In the genomic region with DNA sequence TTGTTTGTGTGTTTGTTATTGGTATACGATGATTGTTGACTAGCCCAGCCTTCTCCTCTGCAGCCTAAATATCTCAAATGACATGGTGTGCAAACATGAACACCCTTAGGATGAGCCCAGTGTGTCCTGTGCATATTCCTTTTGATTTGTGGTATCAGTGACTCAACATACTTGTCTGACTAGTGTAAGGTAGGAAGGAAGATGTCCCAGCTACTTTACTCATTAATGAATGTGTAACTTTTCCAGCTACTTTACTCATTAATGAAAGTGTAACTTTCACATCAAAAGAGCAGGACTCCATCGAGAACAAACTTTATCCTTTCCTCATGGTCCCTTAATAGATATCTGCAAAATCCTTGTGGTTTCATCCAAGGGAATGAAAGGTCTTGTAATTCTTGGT, we compare ENCODE assay signal across 18 cellular contexts. TPM values are rescaled to one million over a fixed set of nuclear protein-coding genes. Genes with fewer than 3 reads are reported as not detected.
A peak's percentile ranks its signal among the peaks of the same experiment; 100 is the strongest.
DNase-seq lines count a peak whose midpoint lies in the region; ATAC-seq, FAIRE-seq and TF ChIP-seq lines count a peak whose summit lies in the region.
"Had no signal": no experiment of that assay in that cellular context is flagged by ENCODE, and none has a peak within 500 bp of the region (broad histone marks: within the 10 kb centered on the region; RNA-seq: fewer than 3 reads in every experiment).

No MANE protein-coding gene starts in this region.

- peaks cover 34 to 39% of the 10 kb centered on the region in 2 experiments for H3K4me1 ChIP-seq in K562 (replicated peaks in 1 of 2; ENCODE audit: control insufficient read depth in 2 of 2, insufficient read depth in 2 of 2, low read length in 2 of 2)

- POLR2A ChIA-PET in K562 (lab: Yijun Ruan, JAX) = interaction anchor here (0.6 to 7.2 kb wide), 3 partner anchors 11 to 62 kb away, joined by 3 to 71 read pairs (median 4); no protein-coding TSS in a partner anchor
- POLR2A ChIA-PET in activated CD8-positive, alpha-beta T cell treated with anti-CD3 and anti-CD28 coated beads for 36 hours (lab: Charles Lee) = interaction anchor here (1.7 kb wide), 1 partner anchor 24 kb away, joined by 6 read pairs; the partner anchor contains the start of gene ZNF672

- H3K4me1 Mint-ChIP-seq in natural killer cell (peaks cover 48 to 61% of the 10 kb centered on the region in 2 donors), type B pancreatic cell (ENCODE audit: unreplicated experiment) (peaks cover 26% of the 10 kb centered on the region)
- H3K4me1 Mint-ChIP-seq in natural killer cell treated with Interleukin-12 subunit alpha and Interleukin-12 subunit beta and Interleukin-15 and Interleukin-18, amount 100 ng/mL, for 72 hours (ENCODE audit: low read depth in 2 of 2) = peaks cover 41 to 45% of the 10 kb centered on the region in 2 donors
- H3K4me1 Mint-ChIP-seq in activated CD8-positive, alpha-beta T cell treated with anti-CD3 and anti-CD28 coated beads for 36 hours (ENCODE audit: low read depth) = peaks cover 40% of the 10 kb centered on the region

- H3K9me3 Mint-ChIP-seq in natural killer cell (no peaks in the 10 kb centered on the region), type B pancreatic cell (no peaks in the 10 kb centered on the region)
- no peaks in the 10 kb centered on the region for H3K9me3 Mint-ChIP-seq in natural killer cell treated with Interleukin-12 subunit alpha and Interleukin-12 subunit beta and Interleukin-15 and Interleukin-18, amount 100 ng/mL, for 72 hours
- H3K9me3 Mint-ChIP-seq in activated CD8-positive, alpha-beta T cell treated with anti-CD3 and anti-CD28 coated beads for 36 hours = no peaks in the 10 kb centered on the region

- BruUV-seq in K562 (replicated peaks; lab: Mats Ljungman, UMichigan) = no TSS peak

- intact Hi-C loops in natural killer cell (cut with micrococcal nuclease) (no loop called here), K562 (cut with micrococcal nuclease) (no loop called here)
- intact Hi-C loops in activated CD8-positive, alpha-beta T cell treated with anti-CD3 and anti-CD28 coated beads for 36 hours (cut with micrococcal nuclease) = no loop called here

- H2AFZ ChIP-seq in K562 (ENCODE audit: low read depth, low read length) = no peak overlapping the region

- no peaks in the 10 kb centered on the region for H3K9me3 ChIP-seq in K562 (replicated peaks; ENCODE audit: control insufficient read depth, insufficient read depth, low read depth, low read length)
- H3K9me3 ChIP-seq: BLaER1 treated with 17β-estradiol and CSF1 and Interleukin-3, amounts not matched to agents 10 nM and 100 nM had no signal

- CTCF ChIA-PET in K562 (lab: Yijun Ruan, JAX; ENCODE audit: low intra/inter-chr PET ratio) = no interaction called here
- CTCF ChIA-PET in activated CD8-positive, alpha-beta T cell treated with anti-CD3 and anti-CD28 coated beads for 36 hours (lab: Charles Lee) = interaction anchor here (1.0 to 1.8 kb wide), 4 partner anchors 11 to 35 kb away, joined by 4 to 6 read pairs (median 4); partner anchors contain the start of genes SH3BP5L and ZNF672

- DNase-seq in natural killer cell = no peak
- no peak for DNase-seq in natural killer cell treated with Interleukin-12 subunit alpha and Interleukin-12 subunit beta and Interleukin-15 and Interleukin-18, amount 100 ng/mL, for 72 hours (ENCODE audit: low spot score)
- DNase-seq in K562 (ENCODE audit: extremely low read depth in 1 of 4, low spot score in 3 of 4) = no peak
- DNase-seq in kidney tubule cell (ENCODE audit: low spot score) = peak; percentile 83
- DNase-seq in type B pancreatic cell (ENCODE audit: extremely low spot score, unreplicated experiment) = no peak
- DNase-seq in activated T-cell treated with anti-CD3 and anti-CD28 coated beads, Interleukin-2, amount 50 U/mL, for 48 hours = no peak
- no peak for DNase-seq in activated CD8-positive, alpha-beta T cell treated with anti-CD3 and anti-CD28 coated beads for 36 hours
- no peak for DNase-seq in substantia nigra (lab: John Stamatoyannopoulos, UW)
- DNase-seq: DND-41, KG1, NCI-H1417, NCI-H187 treated with DMSO at 0.1 percent for 48 hours, NCI-H226, NCI-H524, PC-3 had no signal

- no peaks in the 10 kb centered on the region for H3K27me3 Mint-ChIP-seq in natural killer cell (ENCODE audit: low read depth in 2 of 2)
- H3K27me3 Mint-ChIP-seq in natural killer cell treated with Interleukin-12 subunit alpha and Interleukin-12 subunit beta and Interleukin-15 and Interleukin-18, amount 100 ng/mL, for 72 hours = no peaks in the 10 kb centered on the region
- H3K27me3 Mint-ChIP-seq in type B pancreatic cell = peaks cover 19% of the 10 kb centered on the region
- H3K27me3 Mint-ChIP-seq in activated CD8-positive, alpha-beta T cell treated with anti-CD3 and anti-CD28 coated beads for 36 hours = no peaks in the 10 kb centered on the region

- H3K4me3 Mint-ChIP-seq in natural killer cell = peak overlapping the region; percentile 11
- H3K4me3 Mint-ChIP-seq in natural killer cell treated with Interleukin-12 subunit alpha and Interleukin-12 subunit beta and Interleukin-15 and Interleukin-18, amount 100 ng/mL, for 72 hours = no peak overlapping the region
- peak overlapping the region; percentile 6 for H3K4me3 Mint-ChIP-seq in type B pancreatic cell
- no peak overlapping the region for H3K4me3 Mint-ChIP-seq in activated CD8-positive, alpha-beta T cell treated with anti-CD3 and anti-CD28 coated beads for 36 hours

- ATAC-seq in natural killer cell (no peak), K562 (no peak)
- ATAC-seq in natural killer cell treated with Interleukin-12 subunit alpha and Interleukin-12 subunit beta and Interleukin-15 and Interleukin-18, amount 100 ng/mL, for 72 hours = no peak
- no peak for ATAC-seq in activated CD8-positive, alpha-beta T cell treated with anti-CD3 and anti-CD28 coated beads for 36 hours
- ATAC-seq: PC-3 had no signal

- H3K36me3 Mint-ChIP-seq in natural killer cell (no peaks in the 10 kb centered on the region), type B pancreatic cell (no peaks in the 10 kb centered on the region)
- no peaks in the 10 kb centered on the region for H3K36me3 Mint-ChIP-seq in natural killer cell treated with Interleukin-12 subunit alpha and Interleukin-12 subunit beta and Interleukin-15 and Interleukin-18, amount 100 ng/mL, for 72 hours
- peaks cover 6% of the 10 kb centered on the region for H3K36me3 Mint-ChIP-seq in activated CD8-positive, alpha-beta T cell treated with anti-CD3 and anti-CD28 coated beads for 36 hours (ENCODE audit: low read depth)

- H4K20me1 ChIP-seq in K562 (replicated peaks; ENCODE audit: control insufficient read depth, insufficient read depth, low read length) = no peaks in the 10 kb centered on the region
- H4K20me1 ChIP-seq: BLaER1 treated with 17β-estradiol and CSF1 and Interleukin-3, amounts not matched to agents 10 nM and 100 nM had no signal

- peaks cover 9% of the 10 kb centered on the region for H3K36me3 ChIP-seq in K562 (ENCODE audit: control insufficient read depth, insufficient read depth, low read length)

- peaks cover 26% of the 10 kb centered on the region for H3K79me2 ChIP-seq in K562 (ENCODE audit: control insufficient read depth, insufficient read depth, low read length)

- in situ Hi-C loops in K562 (cut with MboI) = no loop called here

- no peak overlapping the region for H3K27ac ChIP-seq in K562 (ENCODE audit: extremely low read depth, low read depth, low read length)
- H3K27ac ChIP-seq in substantia nigra (ENCODE audit: low read depth, low read length, poor library complexity, severe bottlenecking) = no peak overlapping the region
- H3K27ac ChIP-seq: BLaER1 treated with 17β-estradiol and CSF1 and Interleukin-3, amounts not matched to agents 10 nM and 100 nM had no signal

- TF ChIP-seq EP300 in K562 (IDR thresholded peaks at IDR 0.05; ENCODE audit: low read length) = no peak

- H3K27ac Mint-ChIP-seq in natural killer cell = peak overlapping the region; percentile 29 to 46
- no peak overlapping the region for H3K27ac Mint-ChIP-seq in natural killer cell treated with Interleukin-12 subunit alpha and Interleukin-12 subunit beta and Interleukin-15 and Interleukin-18, amount 100 ng/mL, for 72 hours
- H3K27ac Mint-ChIP-seq in type B pancreatic cell = peak overlapping the region; percentile 19
- no peak overlapping the region for H3K27ac Mint-ChIP-seq in activated CD8-positive, alpha-beta T cell treated with anti-CD3 and anti-CD28 coated beads for 36 hours

- no peaks in the 10 kb centered on the region for H3K9me1 ChIP-seq in K562 (ENCODE audit: control insufficient read depth, insufficient read depth, low read length)

- TF ChIP-seq POLR2A in K562 (conservative IDR thresholded peaks at IDR 0.05) = no peak

- H3K9ac ChIP-seq in K562 (ENCODE audit: insufficient read depth in 1 of 2, low read depth in 2 of 2, low read length in 2 of 2) = no peak overlapping the region
- H3K9ac ChIP-seq: BLaER1 treated with 17β-estradiol and CSF1 and Interleukin-3, amounts not matched to agents 10 nM and 100 nM had no signal

- no peak overlapping the region for H3K4me2 ChIP-seq in K562 (ENCODE audit: insufficient read depth, low read length)

- no peak for TF ChIP-seq RAD21 in K562 (CRISPR knock-in tag; conservative IDR thresholded peaks at IDR 0.05 in 1 of 2, IDR thresholded peaks at IDR 0.05 in 1 of 2)

- no peaks in the 10 kb centered on the region for H3K27me3 ChIP-seq in K562 (ENCODE audit: control insufficient read depth in 2 of 2, insufficient read depth in 2 of 2, low read length in 2 of 2)
- H3K27me3 ChIP-seq: BLaER1 treated with 17β-estradiol and CSF1 and Interleukin-3, amounts not matched to agents 10 nM and 100 nM had no signal

- WGBS in K562 (ENCODE audit: insufficient coverage, low coverage, missing lambda C conversion rate) = 59% methylated on average over 2 of the region's 2 CpGs

- TF ChIP-seq CTCF in natural killer cell (IDR thresholded peaks at IDR 0.05) (no peak), K562 (IDR thresholded peaks at IDR 0.05 in 2 of 3, conservative IDR thresholded peaks at IDR 0.05 in 1 of 3; ENCODE audit: insufficient read depth in 2 of 3, low read depth in 1 of 3, low read length in 3 of 3) (no peak), type B pancreatic cell (conservative IDR thresholded peaks at IDR 0.05) (no peak)
- TF ChIP-seq CTCF in activated CD8-positive, alpha-beta T cell treated with anti-CD3 and anti-CD28 coated beads for 36 hours (IDR thresholded peaks at IDR 0.05) = no peak

- no peak overlapping the region for H3K4me3 ChIP-seq in K562
- H3K4me3 ChIP-seq: BLaER1 treated with 17β-estradiol and CSF1 and Interleukin-3, amounts not matched to agents 10 nM and 100 nM had no signal

- FAIRE-seq in K562 (lab: Jason Lieb, UNC) = no peak
- FAIRE-seq: A204.1, H54 had no signal

RNA-seq across cellular contexts. Expression of gene ZNF692, which starts 2.7 kb away (rescaled TPM):
- 10 to 100 TPM; 50.4 to 58.7 (median 52.3) TPM for total RNA-seq in natural killer cell
- total RNA-seq in natural killer cell treated with Interleukin-12 subunit alpha and Interleukin-12 subunit beta and Interleukin-15 and Interleukin-18, amount 100 ng/mL, for 72 hours = 100 to 1,000 TPM in 1 of 2 donors, 10 to 100 TPM in 1; 40.4 to 142 TPM
- 236 and 421 TPM in 2 replicates for total RNA-seq in K562 (2011; cell fraction: chromatin; rRNA removed; ENCODE audit: low replicate concordance)
- total RNA-seq in K562 (2011; cell fraction: nucleolus; rRNA removed) = 304 and 320 TPM in 2 replicates
- total RNA-seq in K562 (2011; cell fraction: nucleoplasm; rRNA removed) = 263 and 277 TPM in 2 replicates
- total RNA-seq in K562 (2014; rRNA removed) = 55.9 and 63.3 TPM in 2 replicates
- 20.5 and 27.3 TPM in 2 replicates for total RNA-seq in K562 (2014; rRNA removed; fragmentation: Illumina TruSeq; extraction: Trizol)
- total RNA-seq in K562 (2015; rRNA removed; fragmentation: Illumina TruSeq; extraction: Trizol) = 40.1 and 43.3 TPM in 2 replicates
- total RNA-seq in K562 (2021) = 62.9 and 73.7 TPM in 2 replicates
- polyA plus RNA-seq in K562 (2011; rRNA removed) = 84.9 and 129 TPM in 2 replicates
- 100 and 109 TPM in 2 replicates for polyA plus RNA-seq in K562 (2011; cell fraction: cytosol; rRNA removed)
- 1,169 and 1,324 TPM in 2 replicates for polyA plus RNA-seq in K562 (2011; cell fraction: nucleus; rRNA removed)
- polyA plus RNA-seq in K562 (2012) = 58.7 and 101 TPM in 2 replicates
- 59.9 and 69.6 TPM in 2 replicates for polyA plus RNA-seq in K562 (2014; fragmentation: Illumina TruSeq; extraction: Trizol)
- 10 to 100 TPM in 1 of 2 experiments, 1 to 10 TPM in 1; 8.4 to 10.5 TPM for polyA plus RNA-seq in K562 (2014; fragmentation: Nextera tagmentation; extraction: Ambion mirVana)
- polyA plus RNA-seq in K562 (2014; rRNA removed) = 141 and 143 TPM in 2 replicates
- 26.6 and 29.0 TPM in 2 replicates for polyA minus RNA-seq in K562 (2011; rRNA and poly(A)+ RNA removed)
- polyA minus RNA-seq in K562 (2011; cell fraction: cytosol; rRNA and poly(A)+ RNA removed) = 9.8 and 20.9 TPM in 2 replicates
- polyA minus RNA-seq in K562 (2011; cell fraction: nucleus; rRNA and poly(A)+ RNA removed) = 114 and 127 TPM in 2 replicates
- total RNA-seq in type B pancreatic cell (ENCODE audit: low replicate concordance) = 55.0 and 73.0 TPM in 2 replicates
- total RNA-seq in activated CD8-positive, alpha-beta T cell treated with anti-CD3 and anti-CD28 coated beads for 36 hours = 10 to 100 TPM; 80.8 to 85.6 TPM

RNA-seq across cellular contexts. Expression of gene ZNF672, which starts 23.6 kb away (rescaled TPM):
- 10 to 100 TPM; 29.0 to 41.8 (median 38.7) TPM for total RNA-seq in natural killer cell
- total RNA-seq in natural killer cell treated with Interleukin-12 subunit alpha and Interleukin-12 subunit beta and Interleukin-15 and Interleukin-18, amount 100 ng/mL, for 72 hours = 10 to 100 TPM; 41.2 to 59.7 TPM
- total RNA-seq in K562 (2011; cell fraction: chromatin; rRNA removed; ENCODE audit: low replicate concordance) = 34.4 and 79.5 TPM in 2 replicates
- 65.9 and 72.4 TPM in 2 replicates for total RNA-seq in K562 (2011; cell fraction: nucleolus; rRNA removed)
- 48.4 and 53.1 TPM in 2 replicates for total RNA-seq in K562 (2011; cell fraction: nucleoplasm; rRNA removed)
- total RNA-seq in K562 (2014; rRNA removed) = 40.0 and 54.3 TPM in 2 replicates
- 11.9 and 12.3 TPM in 2 replicates for total RNA-seq in K562 (2014; rRNA removed; fragmentation: Illumina TruSeq; extraction: Trizol)
- total RNA-seq in K562 (2015; rRNA removed; fragmentation: Illumina TruSeq; extraction: Trizol) = 18.7 and 18.9 TPM in 2 replicates
- 57.9 and 61.2 TPM in 2 replicates for total RNA-seq in K562 (2021)
- polyA plus RNA-seq in K562 (2011; rRNA removed) = 50.6 and 51.5 TPM in 2 replicates
- polyA plus RNA-seq in K562 (2011; cell fraction: cytosol; rRNA removed) = 71.7 and 126 TPM in 2 replicates
- 54.1 and 88.1 TPM in 2 replicates for polyA plus RNA-seq in K562 (2011; cell fraction: nucleus; rRNA removed)
- 32.4 and 38.9 TPM in 2 replicates for polyA plus RNA-seq in K562 (2012)
- polyA plus RNA-seq in K562 (2014; fragmentation: Illumina TruSeq; extraction: Trizol) = 20.3 and 24.1 TPM in 2 replicates
- 1 to 10 TPM; 1.9 to 3.1 TPM for polyA plus RNA-seq in K562 (2014; fragmentation: Nextera tagmentation; extraction: Ambion mirVana)
- 39.9 and 40.8 TPM in 2 replicates for polyA plus RNA-seq in K562 (2014; rRNA removed)
- polyA minus RNA-seq in K562 (2011; rRNA and poly(A)+ RNA removed) = 34.0 and 51.2 TPM in 2 replicates
- polyA minus RNA-seq in K562 (2011; cell fraction: cytosol; rRNA and poly(A)+ RNA removed) = 40.2 and 43.1 TPM in 2 replicates
- 39.4 and 43.4 TPM in 2 replicates for polyA minus RNA-seq in K562 (2011; cell fraction: nucleus; rRNA and poly(A)+ RNA removed)
- total RNA-seq in type B pancreatic cell (ENCODE audit: low replicate concordance) = 33.0 and 35.0 TPM in 2 replicates
- 10 to 100 TPM; 43.8 to 45.1 TPM for total RNA-seq in activated CD8-positive, alpha-beta T cell treated with anti-CD3 and anti-CD28 coated beads for 36 hours

RNA-seq across cellular contexts. Expression of gene SH3BP5L, which starts 35.9 kb away (rescaled TPM):
- total RNA-seq in natural killer cell (10 to 100 TPM; 19.0 to 27.5 (median 22.9) TPM), K562 (2014; rRNA removed) (22.0 and 22.5 TPM in 2 replicates), K562 (2014; rRNA removed; fragmentation: Illumina TruSeq; extraction: Trizol) (9.3 and 10.3 TPM in 2 replicates), K562 (2015; rRNA removed; fragmentation: Illumina TruSeq; extraction: Trizol) (15.4 and 15.8 TPM in 2 replicates), K562 (2021) (21.2 and 26.5 TPM in 2 replicates), type B pancreatic cell (ENCODE audit: low replicate concordance) (33.4 and 33.7 TPM in 2 replicates)
- total RNA-seq in natural killer cell treated with Interleukin-12 subunit alpha and Interleukin-12 subunit beta and Interleukin-15 and Interleukin-18, amount 100 ng/mL, for 72 hours = 10 to 100 TPM; 18.3 to 23.8 TPM
- total RNA-seq in K562 (2011; cell fraction: chromatin; rRNA removed; ENCODE audit: low replicate concordance) = 51.2 and 69.6 TPM in 2 replicates
- 41.5 and 45.0 TPM in 2 replicates for total RNA-seq in K562 (2011; cell fraction: nucleolus; rRNA removed)
- 64.2 and 69.8 TPM in 2 replicates for total RNA-seq in K562 (2011; cell fraction: nucleoplasm; rRNA removed)
- polyA plus RNA-seq in K562 (2011; rRNA removed) (16.1 and 20.2 TPM in 2 replicates), K562 (2014; fragmentation: Illumina TruSeq; extraction: Trizol) (15.7 and 20.2 TPM in 2 replicates), K562 (2014; fragmentation: Nextera tagmentation; extraction: Ambion mirVana) (1 to 10 TPM; 1.9 to 2.7 TPM), K562 (2014; rRNA removed) (18.8 and 20.7 TPM in 2 replicates)
- polyA plus RNA-seq in K562 (2011; cell fraction: cytosol; rRNA removed) = 23.0 and 29.3 TPM in 2 replicates
- 59.0 and 59.2 TPM in 2 replicates for polyA plus RNA-seq in K562 (2011; cell fraction: nucleus; rRNA removed)
- 15.5 and 18.3 TPM in 2 replicates for polyA plus RNA-seq in K562 (2012)
- polyA minus RNA-seq in K562 (2011; rRNA and poly(A)+ RNA removed) = 17.2 and 18.0 TPM in 2 replicates
- 9.8 and 10.9 TPM in 2 replicates for polyA minus RNA-seq in K562 (2011; cell fraction: cytosol; rRNA and poly(A)+ RNA removed)
- polyA minus RNA-seq in K562 (2011; cell fraction: nucleus; rRNA and poly(A)+ RNA removed) = 22.5 and 28.8 TPM in 2 replicates
- total RNA-seq in activated CD8-positive, alpha-beta T cell treated with anti-CD3 and anti-CD28 coated beads for 36 hours = 10 to 100 TPM; 16.2 to 18.3 TPM

RNA-seq across cellular contexts. Expression of gene PGBD2, which starts 44.4 kb away (rescaled TPM):
- total RNA-seq in natural killer cell (1 to 10 TPM; 3.1 to 9.2 (median 6.2) TPM), K562 (2014; rRNA removed) (11.9 and 12.4 TPM in 2 replicates), K562 (2014; rRNA removed; fragmentation: Illumina TruSeq; extraction: Trizol) (13.6 and 14.0 TPM in 2 replicates), K562 (2015; rRNA removed; fragmentation: Illumina TruSeq; extraction: Trizol) (18.7 TPM in 2 replicates), K562 (2021) (12.2 and 12.4 TPM in 2 replicates), type B pancreatic cell (ENCODE audit: low replicate concordance) (10.1 and 14.8 TPM in 2 replicates)
- 1 to 10 TPM; 6.9 to 7.2 TPM for total RNA-seq in natural killer cell treated with Interleukin-12 subunit alpha and Interleukin-12 subunit beta and Interleukin-15 and Interleukin-18, amount 100 ng/mL, for 72 hours
- total RNA-seq in K562 (2011; cell fraction: chromatin; rRNA removed; ENCODE audit: low replicate concordance) = 37.0 and 45.9 TPM in 2 replicates
- total RNA-seq in K562 (2011; cell fraction: nucleolus; rRNA removed) = 20.3 and 21.8 TPM in 2 replicates
- 24.5 and 28.1 TPM in 2 replicates for total RNA-seq in K562 (2011; cell fraction: nucleoplasm; rRNA removed)
- polyA plus RNA-seq in K562 (2011; rRNA removed) (15.2 and 19.4 TPM in 2 replicates), K562 (2014; fragmentation: Illumina TruSeq; extraction: Trizol) (10.9 and 13.2 TPM in 2 replicates), K562 (2014; fragmentation: Nextera tagmentation; extraction: Ambion mirVana) (10 to 100 TPM; 14.7 to 21.8 TPM), K562 (2014; rRNA removed) (20.8 and 21.6 TPM in 2 replicates)
- polyA plus RNA-seq in K562 (2011; cell fraction: cytosol; rRNA removed) = 6.8 and 10.4 TPM in 2 replicates
- polyA plus RNA-seq in K562 (2011; cell fraction: nucleus; rRNA removed) = 42.5 and 50.0 TPM in 2 replicates
- polyA plus RNA-seq in K562 (2012) = 11.7 and 11.9 TPM in 2 replicates
- polyA minus RNA-seq in K562 (2011; rRNA and poly(A)+ RNA removed) = 21.3 and 22.7 TPM in 2 replicates
- 5.0 and 5.8 TPM in 2 replicates for polyA minus RNA-seq in K562 (2011; cell fraction: cytosol; rRNA and poly(A)+ RNA removed)
- 8.5 and 12.0 TPM in 2 replicates for polyA minus RNA-seq in K562 (2011; cell fraction: nucleus; rRNA and poly(A)+ RNA removed)
- total RNA-seq in activated CD8-positive, alpha-beta T cell treated with anti-CD3 and anti-CD28 coated beads for 36 hours = 1 to 10 TPM; 3.2 to 3.4 TPM

Comparison
In these comparisons a context has a peak if more than half of its experiments do, and no peak if none do; other contexts are left out.
1. H3K27ac Mint-ChIP-seq: peak in natural killer cell (2 of 2) and type B pancreatic cell (single experiment); none in natural killer cell treated with Interleukin-12 subunit alpha and Interleukin-12 subunit beta and Interleukin-15 and Interleukin-18, amount 100 ng/mL, for 72 hours (0 of 2) and activated CD8-positive, alpha-beta T cell treated with anti-CD3 and anti-CD28 coated beads for 36 hours (single experiment).
2. H3K4me3 Mint-ChIP-seq: peak in natural killer cell (single experiment) and type B pancreatic cell (single experiment); none in natural killer cell treated with Interleukin-12 subunit alpha and Interleukin-12 subunit beta and Interleukin-15 and Interleukin-18, amount 100 ng/mL, for 72 hours (single experiment) and activated CD8-positive, alpha-beta T cell treated with anti-CD3 and anti-CD28 coated beads for 36 hours (single experiment).